8 cellular contexts compared by ENCODE assay signal in genomic region chr6:130322673-130323268, GRCh38. TPM values are rescaled to one million over a fixed set of nuclear protein-coding genes. Genes with fewer than 3 reads are reported as not detected.
DNase-seq lines count a peak whose midpoint lies in the region; ATAC-seq and TF ChIP-seq lines count a peak whose summit lies in the region.

No MANE protein-coding gene starts in this region.

- no peaks in the 10 kb centered on the region for H3K9me3 ChIP-seq in CD8-positive, alpha-beta T cell (ENCODE audit: low read length)
- H3K9me3 ChIP-seq in fibroblast of lung (ENCODE audit: control insufficient read depth, insufficient read depth, low read depth, low read length), result no peaks in the 10 kb centered on the region
- no peaks in the 10 kb centered on the region for H3K9me3 ChIP-seq in osteoblast (ENCODE audit: low read depth, low read length)

- no peaks in the 10 kb centered on the region for H3K9me3 Mint-ChIP-seq in CD8-positive, alpha-beta T cell
- H3K9me3 Mint-ChIP-seq in activated T-helper 17 cell treated with anti-CD3 and anti-CD28 coated beads, Interleukin-2, amount 50 U/mL, for 72 hours, result no peaks in the 10 kb centered on the region

- H3K4me3 Mint-ChIP-seq in CD8-positive, alpha-beta T cell, result no peak overlapping the region
- no peak overlapping the region for H3K4me3 Mint-ChIP-seq in activated T-helper 17 cell treated with anti-CD3 and anti-CD28 coated beads, Interleukin-2, amount 50 U/mL, for 72 hours

- H3K27me3 Mint-ChIP-seq in CD8-positive, alpha-beta T cell (ENCODE audit: low read depth), result no peaks in the 10 kb centered on the region
- H3K27me3 Mint-ChIP-seq in activated T-helper 17 cell treated with anti-CD3 and anti-CD28 coated beads, Interleukin-2, amount 50 U/mL, for 72 hours, result no peaks in the 10 kb centered on the region

- intact Hi-C loops in CD8-positive, alpha-beta T cell (cut with DNase I, micrococcal nuclease), result loop anchor here (1.0 to 10.0 kb wide), 6 partner anchors 58 to 792 kb away; no protein-coding TSS in a partner anchor

- H3K27ac ChIP-seq in CD8-positive, alpha-beta T cell (ENCODE audit: low read depth, low read length), result no peak overlapping the region
- H3K27ac ChIP-seq in fibroblast of lung (ENCODE audit: insufficient read depth, low read length), result no peak overlapping the region
- H3K27ac ChIP-seq in osteoblast (ENCODE audit: low read depth, low read length), result peak overlapping the region; percentile 24

- no peak overlapping the region for H3K4me2 ChIP-seq in fibroblast of lung (ENCODE audit: extremely low read depth, insufficient read depth, low read length)
- no peak overlapping the region for H3K4me2 ChIP-seq in osteoblast (ENCODE audit: insufficient read depth, low read length)

- no peak overlapping the region for H3K9ac ChIP-seq in fibroblast of lung (ENCODE audit: insufficient read depth, low read length)

- DNase-seq in CD8-positive, alpha-beta T cell, result peak in 6 of 7 experiments; percentile 31 to 67 (median 54)
- DNase-seq in NCI-H774 (lab: John Stamatoyannopoulos, UW), result peak; percentile 63
- peak; percentile 6 for DNase-seq in activated CD8-positive, alpha-beta memory T cell treated with anti-CD3 and anti-CD28 coated beads, Interleukin-2, amount 50 U/mL, for 24 hours (ENCODE audit: extremely low read depth)
- peak; percentile 65 to 85 for DNase-seq in fibroblast of lung (ENCODE audit: low read depth in 2 of 2)
- peak; percentile 21 for DNase-seq in osteoblast (ENCODE audit: insufficient read length, low spot score, missing footprints)
- no peak for DNase-seq in GM19240 (ENCODE audit: insufficient read length, low spot score)

- H3K27me3 ChIP-seq in CD8-positive, alpha-beta T cell (ENCODE audit: insufficient read depth, low read length), result no peaks in the 10 kb centered on the region
- H3K27me3 ChIP-seq in fibroblast of lung (ENCODE audit: control insufficient read depth, insufficient read depth, low read length) (no peaks in the 10 kb centered on the region), osteoblast (ENCODE audit: insufficient read depth, low read length) (no peaks in the 10 kb centered on the region)

- H2AFZ ChIP-seq in fibroblast of lung (ENCODE audit: low read length) (no peak overlapping the region), osteoblast (ENCODE audit: low read length) (peak overlapping the region; percentile 51)

- H3K4me1 ChIP-seq in CD8-positive, alpha-beta T cell (ENCODE audit: insufficient read depth, low read length), result no peaks in the 10 kb centered on the region
- H3K4me1 ChIP-seq in fibroblast of lung (ENCODE audit: control insufficient read depth, extremely low read depth, insufficient read depth, low read length) (peaks cover 2% of the 10 kb centered on the region), osteoblast (ENCODE audit: insufficient read depth, low read length) (peaks cover 33% of the 10 kb centered on the region)

- H4K20me1 ChIP-seq in fibroblast of lung (ENCODE audit: control insufficient read depth, extremely low read depth, insufficient read depth, low read length) (no peaks in the 10 kb centered on the region), osteoblast (ENCODE audit: insufficient read depth, low read length) (no peaks in the 10 kb centered on the region)

- TF ChIP-seq CTCF in CD8-positive, alpha-beta T cell (IDR thresholded peaks at IDR 0.05), result peak; percentile 92
- TF ChIP-seq CTCF in fibroblast of lung (conservative IDR thresholded peaks at IDR 0.05 in 1 of 2, IDR thresholded peaks at IDR 0.05 in 1 of 2; ENCODE audit: low read depth in 1 of 2, low read length in 2 of 2), result peak; percentile 86 to 91
- TF ChIP-seq CTCF in osteoblast (IDR thresholded peaks at IDR 0.05; ENCODE audit: extremely low read depth, low read depth, low read length), result peak; percentile 95

- no peaks in the 10 kb centered on the region for H3K36me3 ChIP-seq in CD8-positive, alpha-beta T cell (ENCODE audit: insufficient read depth, low read length)
- H3K36me3 ChIP-seq in fibroblast of lung (ENCODE audit: control insufficient read depth, insufficient read depth, low read length), result no peaks in the 10 kb centered on the region
- H3K36me3 ChIP-seq in osteoblast (ENCODE audit: insufficient read depth, low read length), result no peaks in the 10 kb centered on the region

- H3K4me1 Mint-ChIP-seq in CD8-positive, alpha-beta T cell (ENCODE audit: low read depth), result peaks cover 2% of the 10 kb centered on the region
- no peaks in the 10 kb centered on the region for H3K4me1 Mint-ChIP-seq in activated T-helper 17 cell treated with anti-CD3 and anti-CD28 coated beads, Interleukin-2, amount 50 U/mL, for 72 hours

- H3K4me3 ChIP-seq in CD8-positive, alpha-beta T cell (ENCODE audit: low read depth, low read length), result no peak overlapping the region
- no peak overlapping the region for H3K4me3 ChIP-seq in fibroblast of lung (replicated peaks in 1 of 4; ENCODE audit: control extremely low read depth in 1 of 4, insufficient read depth in 1 of 4, low read depth in 3 of 4, low read length in 4 of 4)
- H3K4me3 ChIP-seq in osteoblast (ENCODE audit: insufficient read depth, low read length), result no peak overlapping the region

- no peaks in the 10 kb centered on the region for H3K36me3 Mint-ChIP-seq in CD8-positive, alpha-beta T cell
- H3K36me3 Mint-ChIP-seq in activated T-helper 17 cell treated with anti-CD3 and anti-CD28 coated beads, Interleukin-2, amount 50 U/mL, for 72 hours (ENCODE audit: low read depth), result no peaks in the 10 kb centered on the region

- no peak overlapping the region for H3K27ac Mint-ChIP-seq in CD8-positive, alpha-beta T cell
- no peak overlapping the region for H3K27ac Mint-ChIP-seq in activated T-helper 17 cell treated with anti-CD3 and anti-CD28 coated beads, Interleukin-2, amount 50 U/mL, for 72 hours

- POLR2A ChIA-PET in CD8-positive, alpha-beta T cell (lab: Charles Lee), result no interaction called here

- H3K79me2 ChIP-seq in fibroblast of lung (ENCODE audit: control insufficient read depth, insufficient read depth, low read length) (no peaks in the 10 kb centered on the region), osteoblast (ENCODE audit: insufficient read depth, low read length) (no peaks in the 10 kb centered on the region)

- ATAC-seq in CD8-positive, alpha-beta T cell, result peak; percentile 42
- peak; percentile 53 for ATAC-seq in GM21786 (IDR thresholded peaks at IDR 0.05; ENCODE audit: unreplicated experiment)
- no peak for ATAC-seq in activated T-helper 17 cell treated with anti-CD3 and anti-CD28 coated beads, Interleukin-2, amount 50 U/mL, for 72 hours (replicated peaks)

- CTCF ChIA-PET in CD8-positive, alpha-beta T cell (lab: Charles Lee), result interaction anchor here (0.8 to 3.6 kb wide), 17 partner anchors 9 to 562 kb away, joined by 3 to 58 read pairs (median 5); no protein-coding TSS in a partner anchor

RNA-seq across cellular contexts. Expression of gene TMEM200A, which starts 43.0 kb away (rescaled TPM):
- total RNA-seq in CD8-positive, alpha-beta T cell, result under 1 TPM; 0.22 to 0.27 TPM
- 44.2 and 51.7 TPM in 2 replicates for total RNA-seq in fibroblast of lung
- polyA plus RNA-seq in fibroblast of lung, result 50.2 and 70.5 TPM in 2 replicates
- 40.6 and 62.4 TPM in 2 replicates for polyA plus RNA-seq in fibroblast of lung (2012)
- 17.3 and 41.2 TPM in 2 replicates for polyA minus RNA-seq in fibroblast of lung (ENCODE audit: low replicate concordance)
- total RNA-seq in osteoblast, result 43.1 and 49.2 TPM in 2 replicates
- total RNA-seq in activated T-helper 17 cell treated with anti-CD3 and anti-CD28 coated beads, Interleukin-2, amount 50 U/mL, for 72 hours, result 1 to 10 TPM; 2.2 to 4.9 TPM
